ENCODE assay signal across 15 cellular contexts in the genomic region with DNA sequence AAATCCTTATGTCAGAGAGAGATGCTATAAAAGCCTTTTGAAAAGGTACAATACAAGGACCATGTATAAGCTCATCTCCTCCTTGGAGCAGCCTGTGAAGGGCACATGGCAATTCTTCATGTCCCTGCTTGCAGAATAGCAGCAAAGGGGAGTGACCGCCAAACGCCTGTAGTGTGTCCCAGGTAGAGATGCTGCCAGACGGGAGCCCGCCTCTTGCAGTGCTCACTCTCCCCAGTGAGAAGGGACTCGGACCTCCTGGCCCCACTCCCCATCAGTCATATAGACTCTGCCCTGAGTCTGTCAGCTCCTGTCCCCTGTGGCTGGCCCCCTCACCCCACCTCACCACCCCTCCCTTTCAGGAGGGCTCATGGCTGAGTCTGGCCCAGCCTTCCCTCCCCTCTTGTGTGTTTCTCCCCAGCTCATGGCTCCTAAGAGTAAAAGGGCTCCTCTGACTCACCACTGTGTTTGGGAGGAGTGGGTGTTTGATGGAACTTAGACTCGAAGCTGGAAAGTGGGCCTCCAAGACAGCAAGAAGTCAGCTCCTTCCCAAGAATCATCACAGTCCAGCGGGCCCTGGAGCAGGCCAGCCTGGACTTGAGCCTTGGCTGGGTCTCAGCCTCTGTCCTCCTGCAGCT. TPM values are rescaled to one million over a fixed set of nuclear protein-coding genes. Genes with fewer than 3 reads are reported as not detected.
A peak's percentile ranks its signal among the peaks of the same experiment; 100 is the strongest.
DNase-seq lines count a peak whose midpoint lies in the region; ATAC-seq and TF ChIP-seq lines count a peak whose summit lies in the region.
"Had no signal": no experiment of that assay in that cellular context is flagged by ENCODE, and none has a peak within 500 bp of the region (broad histone marks: within the 10 kb centered on the region; RNA-seq: fewer than 3 reads in every experiment).

No MANE protein-coding gene starts in this region.

- H3F3A ChIP-seq in PC-9 (ENCODE audit: insufficient read depth, low read depth) = no peaks in the 10 kb centered on the region

- no peak for DNase-seq in activated naive CD4-positive, alpha-beta T cell treated with anti-CD3 and anti-CD28 coated beads for 36 hours
- no peak for DNase-seq in activated naive CD4-positive, alpha-beta T cell (lab: John Stamatoyannopoulos, UW)
- no peak for DNase-seq in RWPE1 (ENCODE audit: low spot score)
- DNase-seq in effector memory CD4-positive, alpha-beta T cell = no peak
- no peak for DNase-seq in stimulated activated naive CD8-positive, alpha-beta T cell treated with anti-CD3 and anti-CD28 coated beads, Interleukin-15, Interleukin-2, amounts not matched to agents 100 U/mL and 50 U/mL, for 24 hours
- DNase-seq in KG1 (lab: John Stamatoyannopoulos, UW) = no peak
- DNase-seq in PC-9 = no peak
- DNase-seq in GM13976 (ENCODE audit: low spot score) = no peak
- DNase-seq: NCI-H1930; SIG-M5; stimulated activated CD4-positive, alpha-beta T cell treated with anti-CD3 and anti-CD28 coated beads, Interleukin-1b, Interleukin-23, amount 100 ng/mL, for 48 hours had no signal

- H3K36me3 Mint-ChIP-seq in activated naive CD4-positive, alpha-beta T cell treated with anti-CD3 and anti-CD28 coated beads for 36 hours (ENCODE audit: low read depth) = peaks cover 3% of the 10 kb centered on the region

- H3K27me3 Mint-ChIP-seq in activated naive CD4-positive, alpha-beta T cell treated with anti-CD3 and anti-CD28 coated beads for 36 hours (ENCODE audit: low read depth) = no peaks in the 10 kb centered on the region

- intact Hi-C loops in activated naive CD4-positive, alpha-beta T cell treated with anti-CD3 and anti-CD28 coated beads for 36 hours (cut with micrococcal nuclease) = no loop called here
- intact Hi-C loops in PC-9 (cut with micrococcal nuclease; ENCODE audit: unreplicated experiment) = no loop called here

- H3K27me3 ChIP-seq in effector memory CD4-positive, alpha-beta T cell (replicated peaks; ENCODE audit: control insufficient read depth, insufficient read depth, low read length, poor library complexity, severe bottlenecking) = no peaks in the 10 kb centered on the region
- H3K27me3 ChIP-seq in PC-9 (ENCODE audit: insufficient read depth, low read depth) = no peaks in the 10 kb centered on the region
- H3K27me3 ChIP-seq: ascending aorta, colonic mucosa had no signal

- no peaks in the 10 kb centered on the region for H3K9me3 Mint-ChIP-seq in activated naive CD4-positive, alpha-beta T cell treated with anti-CD3 and anti-CD28 coated beads for 36 hours

- H3K9me3 ChIP-seq in effector memory CD4-positive, alpha-beta T cell (ENCODE audit: control insufficient read depth, low read length) = no peaks in the 10 kb centered on the region
- no peaks in the 10 kb centered on the region for H3K9me3 ChIP-seq in PC-9 (ENCODE audit: insufficient read depth, low read depth)
- H3K9me3 ChIP-seq: ascending aorta, colonic mucosa had no signal

- H3K27ac Mint-ChIP-seq in activated naive CD4-positive, alpha-beta T cell treated with anti-CD3 and anti-CD28 coated beads for 36 hours = peak overlapping the region; percentile 75

- H3K79me2 ChIP-seq in PC-9 (ENCODE audit: low read depth) = no peaks in the 10 kb centered on the region

- peak; percentile 52 for ATAC-seq in stimulated activated naive CD8-positive, alpha-beta T cell treated with anti-CD3 and anti-CD28 coated beads, Interleukin-15, Interleukin-2, amounts not matched to agents 100 U/mL and 50 U/mL, for 24 hours
- ATAC-seq: sciatic nerve had no signal

- no TSS peak for BruUV-seq in PC-9 (replicated peaks; lab: Mats Ljungman, UMichigan)

- no peak overlapping the region for H3K4me3 ChIP-seq in effector memory CD4-positive, alpha-beta T cell (ENCODE audit: insufficient read depth, low read depth, low read length, poor library complexity, severe bottlenecking)
- H3K4me3 ChIP-seq in PC-9 = no peak overlapping the region
- H3K4me3 ChIP-seq: ascending aorta, colonic mucosa had no signal

- POLR2A ChIA-PET in RWPE1 (lab: Yijun Ruan, JAX; ENCODE audit: low non-redundant PET) (no interaction called here), PC-9 (lab: Charles Lee; ENCODE audit: unreplicated experiment) (no interaction called here)

- in situ Hi-C loops in GM13976 (cut with MboI; ENCODE audit: low sequenced_read_pairs, unreplicated experiment) = no loop called here

- H3K27ac ChIP-seq in RWPE1 (peak overlapping the region; percentile 13; the same call in 1 of the 2 replicates), PC-9 (no peak overlapping the region)
- H3K27ac ChIP-seq in effector memory CD4-positive, alpha-beta T cell (ENCODE audit: insufficient read depth, low read length, poor library complexity, severe bottlenecking) = peak overlapping the region; percentile 7
- H3K27ac ChIP-seq: ascending aorta, colonic mucosa had no signal

- CTCF ChIA-PET in activated naive CD4-positive, alpha-beta T cell treated with anti-CD3 and anti-CD28 coated beads for 36 hours (lab: Charles Lee) = interaction anchor here (1.1 to 3.1 kb wide), 5 partner anchors 10 to 136 kb away, joined by 3 to 14 read pairs (median 6); no protein-coding TSS in a partner anchor
- CTCF ChIA-PET in RWPE1 (lab: Yijun Ruan, JAX) = interaction anchor here (0.6 to 2.1 kb wide), 2 partner anchors 10 to 93 kb away, joined by 3 to 10 read pairs; no protein-coding TSS in a partner anchor
- CTCF ChIA-PET in PC-9 (lab: Charles Lee) = no interaction called here

- no peaks in the 10 kb centered on the region for H4K20me1 ChIP-seq in PC-9 (ENCODE audit: insufficient read depth)

- H3K4me3 Mint-ChIP-seq in activated naive CD4-positive, alpha-beta T cell treated with anti-CD3 and anti-CD28 coated beads for 36 hours = no peak overlapping the region

- H3K9me2 ChIP-seq in PC-9 (ENCODE audit: insufficient read depth) = no peaks in the 10 kb centered on the region

- no peak for TF ChIP-seq CTCF in RWPE1 (conservative IDR thresholded peaks at IDR 0.05; ENCODE audit: low read depth)
- TF ChIP-seq CTCF in PC-9 (conservative IDR thresholded peaks at IDR 0.05) = no peak
- TF ChIP-seq CTCF in GM13976 (IDR thresholded peaks at IDR 0.05; ENCODE audit: borderline replicate concordance, control extremely low read depth, extremely low read depth, insufficient read depth, missing control alignments) = no peak

- H3K4me2 ChIP-seq in PC-9 = no peak overlapping the region

- H3K4me1 Mint-ChIP-seq in activated naive CD4-positive, alpha-beta T cell treated with anti-CD3 and anti-CD28 coated beads for 36 hours (ENCODE audit: low read depth) = peaks cover 22% of the 10 kb centered on the region

- H3K4me1 ChIP-seq in effector memory CD4-positive, alpha-beta T cell (ENCODE audit: control insufficient read depth, insufficient read depth, low read length, poor library complexity, severe bottlenecking) = no peaks in the 10 kb centered on the region
- H3K4me1 ChIP-seq in PC-9 (replicated peaks; ENCODE audit: insufficient read depth) = no peaks in the 10 kb centered on the region
- H3K4me1 ChIP-seq: ascending aorta, colonic mucosa had no signal

- H2AFZ ChIP-seq in PC-9 = no peak overlapping the region

- peaks cover 100% of the 10 kb centered on the region for H3K36me3 ChIP-seq in effector memory CD4-positive, alpha-beta T cell (ENCODE audit: control insufficient read depth, insufficient read depth, low read length)
- H3K36me3 ChIP-seq in PC-9 (ENCODE audit: low read depth) = no peaks in the 10 kb centered on the region
- H3K36me3 ChIP-seq: colonic mucosa had no signal

RNA-seq across cellular contexts. Expression of gene DEGS2, which starts 41.0 kb away (rescaled TPM):
- under 1 TPM; 0.52 to 0.99 TPM for total RNA-seq in activated naive CD4-positive, alpha-beta T cell treated with anti-CD3 and anti-CD28 coated beads for 36 hours
- 0.11 and 0.15 TPM in 2 replicates for total RNA-seq in PC-9 (2021)
- total RNA-seq: fibroblast of villous mesenchyme had no signal

RNA-seq across cellular contexts. Expression of gene EVL, which starts 53.3 kb away (rescaled TPM):
- 100 to 1,000 TPM; 173 to 175 TPM for total RNA-seq in activated naive CD4-positive, alpha-beta T cell treated with anti-CD3 and anti-CD28 coated beads for 36 hours
- total RNA-seq in PC-9 (2021) = 4.9 and 5.9 TPM in 2 replicates

Comparison
In these comparisons a context has a peak if more than half of its experiments do, and no peak if none do; other contexts are left out.
1. RNA of gene EVL, which starts 53.3 kb away (total RNA-seq): 173 to 175 TPM in activated naive CD4-positive, alpha-beta T cell treated with anti-CD3 and anti-CD28 coated beads for 36 hours; 4.9 to 5.9 TPM in PC-9; every median in the first group is over 10 times any median in the second.